ENCODE assay signal across 16 cellular contexts in genomic region chr20:51484141-51484815, GRCh38. TPM values are rescaled to one million over a fixed set of nuclear protein-coding genes. Genes with fewer than 3 reads are reported as not detected.
A peak's percentile ranks its signal among the peaks of the same experiment; 100 is the strongest.
DNase-seq lines count a peak whose midpoint lies in the region; ATAC-seq and TF ChIP-seq lines count a peak whose summit lies in the region.
"Had no signal": no experiment of that assay in that cellular context is flagged by ENCODE, and none has a peak within 500 bp of the region (broad histone marks: within the 10 kb centered on the region; RNA-seq: fewer than 3 reads in every experiment).

No MANE protein-coding gene starts in this region.

- no peaks in the 10 kb centered on the region for H3F3A ChIP-seq in GM23248 (ENCODE audit: insufficient read depth)

- no peaks in the 10 kb centered on the region for H3K36me3 ChIP-seq in GM23248 (ENCODE audit: low read depth)
- H3K36me3 ChIP-seq: suprapubic skin had no signal

- no peak for DNase-seq in CD4-positive, alpha-beta T cell
- DNase-seq in GM23248 (peak; percentile 36), natural killer cell (no peak), midbrain (lab: John Stamatoyannopoulos, UW) (no peak), iPS-NIHi7 (ENCODE audit: extremely low spot score) (no peak), NCI-H69 (lab: John Stamatoyannopoulos, UW) (no peak)
- DNase-seq: left cardiac atrium; NCI-H2081 treated with DMSO at 0.1 percent for 48 hours; stimulated activated CD4-positive, alpha-beta T cell treated with anti-CD3 and anti-CD28 coated beads, Interleukin-15, amount 100 ng/mL, for 24 hours had no signal

- H3K27ac Mint-ChIP-seq in CD4-positive, alpha-beta T cell: peak overlapping the region; percentile 70
- peak overlapping the region; percentile 74 for H3K27ac Mint-ChIP-seq in activated naive CD8-positive, alpha-beta T cell
- peak overlapping the region; percentile 72 to 95 for H3K27ac Mint-ChIP-seq in natural killer cell
- H3K27ac Mint-ChIP-seq: progenitor cell of endocrine pancreas had no signal

- ATAC-seq in CD4-positive, alpha-beta T cell (ENCODE audit: poor library complexity): no peak
- ATAC-seq in natural killer cell (no peak), HG02588 (IDR thresholded peaks at IDR 0.05; ENCODE audit: unreplicated experiment) (no peak)
- ATAC-seq: left cardiac atrium had no signal

- no peaks in the 10 kb centered on the region for H3K9me3 Mint-ChIP-seq in CD4-positive, alpha-beta T cell
- no peaks in the 10 kb centered on the region for H3K9me3 Mint-ChIP-seq in activated naive CD8-positive, alpha-beta T cell (ENCODE audit: low read depth)
- no peaks in the 10 kb centered on the region for H3K9me3 Mint-ChIP-seq in natural killer cell

- H3K4me2 ChIP-seq in GM23248 (ENCODE audit: unreplicated experiment): no peak overlapping the region
- H3K4me2 ChIP-seq: hepatocyte had no signal

- CTCF ChIA-PET in CD4-positive, alpha-beta T cell (lab: Charles Lee): no interaction called here

- peaks cover 73% of the 10 kb centered on the region for H3K4me1 Mint-ChIP-seq in CD4-positive, alpha-beta T cell (ENCODE audit: low read depth)
- H3K4me1 Mint-ChIP-seq in activated naive CD8-positive, alpha-beta T cell (ENCODE audit: low read depth): peaks cover 79% of the 10 kb centered on the region
- H3K4me1 Mint-ChIP-seq in natural killer cell: peaks cover 91 to 92% of the 10 kb centered on the region in 2 donors

- no peaks in the 10 kb centered on the region for H3K9me2 ChIP-seq in GM23248 (ENCODE audit: insufficient read depth)

- H3K4me3 Mint-ChIP-seq in CD4-positive, alpha-beta T cell: no peak overlapping the region
- H3K4me3 Mint-ChIP-seq in activated naive CD8-positive, alpha-beta T cell: no peak overlapping the region
- no peak overlapping the region for H3K4me3 Mint-ChIP-seq in natural killer cell

- 52 to 59% methylated on average over 16 of the region's 16 CpGs for WGBS in GM23248 (ENCODE audit: low coverage in 1 of 2, low lambda C conversion rate in 2 of 2, missing lambda C conversion rate in 2 of 2), 2 experiments

- no peaks in the 10 kb centered on the region for H4K20me1 ChIP-seq in GM23248 (ENCODE audit: insufficient read depth)

- peaks cover 12% of the 10 kb centered on the region; the same call in 1 of the 2 replicates for H3K4me1 ChIP-seq in GM23248 (ENCODE audit: insufficient read depth)

- in situ Hi-C loops in GM23248 (cut with MboI): no loop called here

- H3K27ac ChIP-seq in CD4-positive, alpha-beta T cell (ENCODE audit: low read depth, low read length): no peak overlapping the region
- no peak overlapping the region for H3K27ac ChIP-seq in GM23248
- H3K27ac ChIP-seq: C4-2B, hepatocyte, RWPE1, suprapubic skin had no signal

- H3K36me3 Mint-ChIP-seq in CD4-positive, alpha-beta T cell (ENCODE audit: low read depth): peaks cover 58% of the 10 kb centered on the region
- H3K36me3 Mint-ChIP-seq in activated naive CD8-positive, alpha-beta T cell: peaks cover 25% of the 10 kb centered on the region
- H3K36me3 Mint-ChIP-seq in natural killer cell: no peaks in the 10 kb centered on the region

- H3K79me2 ChIP-seq in GM23248 (ENCODE audit: insufficient read depth): no peaks in the 10 kb centered on the region
- H3K79me2 ChIP-seq: hepatocyte had no signal

- no peak overlapping the region for H2AFZ ChIP-seq in GM23248
- H2AFZ ChIP-seq: hepatocyte had no signal

- H3K27me3 ChIP-seq in CD4-positive, alpha-beta T cell (ENCODE audit: control insufficient read depth, insufficient read depth, low read length): no peaks in the 10 kb centered on the region
- H3K27me3 ChIP-seq in GM23248 (replicated peaks; ENCODE audit: insufficient read depth): no peaks in the 10 kb centered on the region
- H3K27me3 ChIP-seq: hepatocyte, suprapubic skin had no signal

- H3K27me3 Mint-ChIP-seq in CD4-positive, alpha-beta T cell: no peaks in the 10 kb centered on the region
- H3K27me3 Mint-ChIP-seq in activated naive CD8-positive, alpha-beta T cell: no peaks in the 10 kb centered on the region
- H3K27me3 Mint-ChIP-seq in natural killer cell (ENCODE audit: low read depth in 2 of 2): no peaks in the 10 kb centered on the region

- POLR2A ChIA-PET in CD4-positive, alpha-beta T cell (lab: Charles Lee): no interaction called here

- intact Hi-C loops in CD4-positive, alpha-beta T cell (cut with DNase I, micrococcal nuclease): loop anchor here in 1 of 2 experiments (5.0 kb wide), 1 partner anchor 58 kb away; the partner anchor contains the start of gene NFATC2
- intact Hi-C loops in natural killer cell (cut with micrococcal nuclease): no loop called here

- TF ChIP-seq CTCF in CD4-positive, alpha-beta T cell (IDR thresholded peaks at IDR 0.05): no peak
- no peak for TF ChIP-seq CTCF in natural killer cell (IDR thresholded peaks at IDR 0.05)

- no peak overlapping the region for H3K9ac ChIP-seq in GM23248

- H3K9me3 ChIP-seq in CD4-positive, alpha-beta T cell (ENCODE audit: control insufficient read depth, low read length): no peaks in the 10 kb centered on the region
- H3K9me3 ChIP-seq in GM23248 (ENCODE audit: low read depth): no peaks in the 10 kb centered on the region
- H3K9me3 ChIP-seq: suprapubic skin had no signal

- H3K4me3 ChIP-seq in GM23248: no peak overlapping the region
- H3K4me3 ChIP-seq: hepatocyte, suprapubic skin had no signal

RNA-seq across cellular contexts. Expression of gene NFATC2, which starts 58.2 kb away (rescaled TPM):
- 10 to 100 TPM; 32.5 to 33.2 TPM for total RNA-seq in CD4-positive, alpha-beta T cell
- total RNA-seq in GM23248 (2014; rRNA removed; shearing (Covaris generic)): 0.11 and 0.51 TPM in 2 replicates
- polyA plus RNA-seq in GM23248 (2016; fragmentation: Nextera tagmentation; extraction: Ambion mirVana): 0.09 and 0.14 TPM in 2 replicates
- total RNA-seq in natural killer cell: 100 to 1,000 TPM; 141 to 195 (median 160) TPM

Comparison
In these comparisons a context has a peak if more than half of its experiments do, and no peak if none do; other contexts are left out.
1. RNA of gene NFATC2, which starts 58.2 kb away (total RNA-seq): 141 to 195 TPM in natural killer cell and 32.5 to 33.2 TPM in CD4-positive, alpha-beta T cell; 0.11 to 0.51 TPM in GM23248; every median in the first group is over 10 times any median in the second.
2. Peak in every context shown above with its lines, with median percentiles within 50 percentile points of each other: H3K27ac Mint-ChIP-seq.